Comparison of ENCODE assay signal across 10 cellular contexts in the genomic region with DNA sequence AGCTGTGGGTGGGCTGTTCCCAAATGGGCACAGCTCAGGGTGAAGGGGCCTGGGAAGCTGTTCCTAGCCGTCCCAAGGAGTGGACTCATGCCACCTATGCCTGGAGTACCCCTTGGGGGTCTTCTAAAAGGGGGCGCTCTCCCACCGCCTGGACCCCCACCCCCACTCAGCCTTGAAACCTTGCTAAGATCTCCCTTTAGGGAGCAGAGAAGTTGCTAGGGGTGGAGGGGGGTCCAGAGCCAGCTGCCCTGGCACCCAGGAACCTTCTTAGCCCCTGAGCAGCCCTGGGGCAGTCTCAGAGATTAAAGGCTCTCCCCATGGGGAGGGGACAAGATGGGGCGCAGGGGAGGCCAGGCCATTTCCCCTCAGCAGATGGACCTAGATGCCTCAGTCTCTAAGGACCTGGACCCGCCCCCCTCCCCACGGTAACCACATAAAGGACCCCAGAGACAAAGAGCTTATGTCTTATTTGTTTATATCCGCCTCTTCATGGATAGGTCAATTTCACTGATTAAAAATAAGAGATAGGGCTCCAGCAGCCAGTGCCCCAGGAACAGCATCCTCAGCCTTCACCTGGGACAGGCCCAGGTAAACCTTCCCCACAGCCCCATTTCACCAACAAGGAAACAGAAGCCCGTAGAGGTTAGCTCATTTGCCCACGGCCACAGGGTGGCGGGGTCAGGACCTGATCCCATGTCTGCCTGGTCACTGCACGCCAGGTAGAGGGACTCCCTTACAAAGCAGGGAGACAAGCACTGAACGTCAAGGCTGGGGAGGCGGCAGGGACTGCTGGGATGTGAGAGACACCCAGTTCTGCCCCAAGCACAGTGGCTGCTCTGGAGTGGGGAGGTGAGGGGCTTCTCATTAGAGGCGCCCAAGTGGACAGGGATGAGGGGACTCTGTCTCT. TPM values are rescaled to one million over a fixed set of nuclear protein-coding genes. Genes with fewer than 3 reads are reported as not detected.
DNase-seq lines count a peak whose midpoint lies in the region; ATAC-seq and TF ChIP-seq lines count a peak whose summit lies in the region.
"Had no signal": no experiment of that assay in that cellular context is flagged by ENCODE, and none has a peak within 500 bp of the region (broad histone marks: within the 10 kb centered on the region; RNA-seq: fewer than 3 reads in every experiment).

No MANE protein-coding gene starts in this region.

- intact Hi-C loops in left ventricle myocardium inferior (cut with micrococcal nuclease) = loop anchor here (10.0 kb wide), 1 partner anchor 62 kb away; no protein-coding TSS in a partner anchor

- no peak for ATAC-seq in GM21576 (IDR thresholded peaks at IDR 0.05; ENCODE audit: unreplicated experiment)
- no peak for ATAC-seq in GM19397 (IDR thresholded peaks at IDR 0.05; ENCODE audit: unreplicated experiment)

- TF ChIP-seq CTCF in BJ (IDR thresholded peaks at IDR 0.05; ENCODE audit: insufficient read depth, low read depth, low read length) = no peak
- no peak for TF ChIP-seq CTCF in WI38 (IDR thresholded peaks at IDR 0.05; ENCODE audit: low read depth, low read length)
- TF ChIP-seq CTCF in left ventricle myocardium inferior (IDR thresholded peaks at IDR 0.05; ENCODE audit: borderline replicate concordance) = no peak
- TF ChIP-seq CTCF in GM13977 (IDR thresholded peaks at IDR 0.05; ENCODE audit: extremely low read depth, insufficient read depth, missing control alignments) = no peak

- H3K4me3 ChIP-seq in BJ (ENCODE audit: low read depth, low read length) = peak overlapping the region; percentile 92
- H3K4me3 ChIP-seq in WI38 (ENCODE audit: low read depth, low read length) = peak overlapping the region; percentile 85; the same call in 1 of the 2 replicates
- H3K4me3 ChIP-seq in left ventricle myocardium inferior = peak overlapping the region; percentile 87
- H3K4me3 ChIP-seq in rectal smooth muscle tissue (ENCODE audit: low read length) = peak overlapping the region; percentile 34
- H3K4me3 ChIP-seq: SJCRH30 had no signal

- in situ Hi-C loops in GM13977 (cut with MboI; ENCODE audit: low pct_unique_long_range_greater_than_20kb, low sequenced_read_pairs, unreplicated experiment) = loop anchor here (10.0 kb wide), 1 partner anchor 82 kb away; no protein-coding TSS in a partner anchor

- H3K4me1 ChIP-seq in left ventricle myocardium inferior (peaks cover 86% of the 10 kb centered on the region), rectal smooth muscle tissue (ENCODE audit: control insufficient read depth, insufficient read depth, low read length) (peaks cover 51% of the 10 kb centered on the region)

- H3K27me3 ChIP-seq in BJ (ENCODE audit: control insufficient read depth, insufficient read depth, low read length) = no peaks in the 10 kb centered on the region
- no peaks in the 10 kb centered on the region for H3K27me3 ChIP-seq in left ventricle myocardium inferior (ENCODE audit: low read depth)
- no peaks in the 10 kb centered on the region for H3K27me3 ChIP-seq in rectal smooth muscle tissue (ENCODE audit: control insufficient read depth, insufficient read depth, low read length)
- H3K27me3 ChIP-seq: SJCRH30 had no signal

- H3K27ac ChIP-seq in left ventricle myocardium inferior (replicated peaks) (peak overlapping the region; percentile 93), rectal smooth muscle tissue (ENCODE audit: low read depth, low read length) (peak overlapping the region; percentile 89)
- H3K27ac ChIP-seq: SJCRH30 had no signal

- H3K9ac ChIP-seq in rectal smooth muscle tissue (ENCODE audit: low read length) = no peak overlapping the region

- no peaks in the 10 kb centered on the region for H3K9me3 ChIP-seq in left ventricle myocardium inferior (replicated peaks)
- H3K9me3 ChIP-seq: SJCRH30 had no signal

- POLR2A ChIA-PET in BJ (lab: Charles Lee) = no interaction called here

- H3K36me3 ChIP-seq in BJ (ENCODE audit: control insufficient read depth, insufficient read depth, low read length) = peaks cover 44% of the 10 kb centered on the region
- peaks cover 24% of the 10 kb centered on the region for H3K36me3 ChIP-seq in left ventricle myocardium inferior
- H3K36me3 ChIP-seq in rectal smooth muscle tissue (ENCODE audit: control insufficient read depth, insufficient read depth, low read length) = peaks cover 16% of the 10 kb centered on the region

- CTCF ChIA-PET in BJ (lab: Yijun Ruan, JAX) = interaction anchor here (1.9 to 11.1 kb wide), 4 partner anchors 52 to 89 kb away, joined by 4 to 117 read pairs (median 9); no protein-coding TSS in a partner anchor

- DNase-seq in BJ (ENCODE audit: low read depth) = no peak
- DNase-seq in left ventricle myocardium inferior = peak; percentile 14
- no peak for DNase-seq in NCI-H1436 (lab: John Stamatoyannopoulos, UW)
- no peak for DNase-seq in GM13977 (ENCODE audit: low spot score)
- DNase-seq: activated CD4-positive, alpha-beta T cell treated with anti-CD3 and anti-CD28 coated beads, Interleukin-2, amount 50 U/mL, for 4 hours; SJCRH30 had no signal

RNA-seq across cellular contexts. Expression of a gene that starts 3.4 kb away (rescaled TPM):
- polyA plus RNA-seq in BJ (2011; rRNA removed) = 86.4 and 170 TPM in 2 replicates
- 95.7 and 103 TPM in 2 replicates for polyA minus RNA-seq in BJ (2011; rRNA and poly(A)+ RNA removed)
- 83.9 TPM for total RNA-seq in left ventricle myocardium inferior

RNA-seq across cellular contexts. Expression of a gene that starts 36.1 kb away (rescaled TPM):
- 0.45 and 0.70 TPM in 2 replicates for polyA plus RNA-seq in BJ (2011; rRNA removed)
- polyA minus RNA-seq in BJ (2011; rRNA and poly(A)+ RNA removed) = 0.33 and 0.98 TPM in 2 replicates
- total RNA-seq in left ventricle myocardium inferior = 2.1 TPM

Comparison
In these comparisons a context has a peak if more than half of its experiments do, and no peak if none do; other contexts are left out.
1. H3K4me3 ChIP-seq: peak in every context shown above with its lines; median percentile 92 in BJ; 87 in left ventricle myocardium inferior; 85 in WI38; 34 in rectal smooth muscle tissue.